ENCODE assay signal across 1 cellular context in the genomic region with DNA sequence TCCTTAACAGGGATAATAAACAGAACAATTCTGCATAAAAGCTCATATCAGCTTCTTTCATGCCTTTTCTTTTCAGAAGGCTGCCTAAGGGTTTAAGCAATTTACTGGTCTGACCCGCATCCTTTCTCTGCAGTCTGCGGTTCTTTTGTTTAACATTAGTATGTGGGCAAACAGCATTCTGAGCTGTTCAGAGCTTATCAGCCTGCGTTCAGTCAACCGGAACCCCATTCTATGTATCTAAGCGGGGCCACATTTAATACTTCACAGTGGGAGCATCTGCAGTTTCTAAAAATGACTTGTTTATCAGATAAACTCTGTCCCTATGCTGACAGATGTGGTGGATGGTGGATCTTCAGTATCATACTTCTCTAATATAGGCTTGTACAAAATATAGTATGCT.
TF ChIP-seq lines count a peak whose summit lies in the region.

No MANE protein-coding gene starts in this region.

TF ChIP-seq in WTC11, 78 proteins besides CTCF, POLR2A, EP300 and RAD21 (continued from another document):
- TF ChIP-seq, protein P1, sequence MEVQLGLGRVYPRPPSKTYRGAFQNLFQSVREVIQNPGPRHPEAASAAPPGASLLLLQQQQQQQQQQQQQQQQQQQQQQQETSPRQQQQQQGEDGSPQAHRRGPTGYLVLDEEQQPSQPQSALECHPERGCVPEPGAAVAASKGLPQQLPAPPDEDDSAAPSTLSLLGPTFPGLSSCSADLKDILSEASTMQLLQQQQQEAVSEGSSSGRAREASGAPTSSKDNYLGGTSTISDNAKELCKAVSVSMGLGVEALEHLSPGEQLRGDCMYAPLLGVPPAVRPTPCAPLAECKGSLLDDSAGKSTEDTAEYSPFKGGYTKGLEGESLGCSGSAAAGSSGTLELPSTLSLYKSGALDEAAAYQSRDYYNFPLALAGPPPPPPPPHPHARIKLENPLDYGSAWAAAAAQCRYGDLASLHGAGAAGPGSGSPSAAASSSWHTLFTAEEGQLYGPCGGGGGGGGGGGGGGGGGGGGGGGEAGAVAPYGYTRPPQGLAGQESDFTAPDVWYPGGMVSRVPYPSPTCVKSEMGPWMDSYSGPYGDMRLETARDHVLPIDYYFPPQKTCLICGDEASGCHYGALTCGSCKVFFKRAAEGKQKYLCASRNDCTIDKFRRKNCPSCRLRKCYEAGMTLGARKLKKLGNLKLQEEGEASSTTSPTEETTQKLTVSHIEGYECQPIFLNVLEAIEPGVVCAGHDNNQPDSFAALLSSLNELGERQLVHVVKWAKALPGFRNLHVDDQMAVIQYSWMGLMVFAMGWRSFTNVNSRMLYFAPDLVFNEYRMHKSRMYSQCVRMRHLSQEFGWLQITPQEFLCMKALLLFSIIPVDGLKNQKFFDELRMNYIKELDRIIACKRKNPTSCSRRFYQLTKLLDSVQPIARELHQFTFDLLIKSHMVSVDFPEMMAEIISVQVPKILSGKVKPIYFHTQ (CRISPR knock-in tag; IDR thresholded peaks at IDR 0.05) = no peak
- TF ChIP-seq E2F1 (CRISPR knock-in tag; IDR thresholded peaks at IDR 0.05) = no peak
